In genomic region chr1:165857046-165857801, GRCh38 we compare ENCODE assay signal across 9 cellular contexts. TPM values are rescaled to one million over a fixed set of nuclear protein-coding genes. Genes with fewer than 3 reads are reported as not detected.
DNase-seq lines count a peak whose midpoint lies in the region; ATAC-seq and TF ChIP-seq lines count a peak whose summit lies in the region.
"Had no signal": no experiment of that assay in that cellular context is flagged by ENCODE, and none has a peak within 500 bp of the region (broad histone marks: within the 10 kb centered on the region; RNA-seq: fewer than 3 reads in every experiment).

No MANE protein-coding gene starts in this region.

- H2BK5ac ChIP-seq in mesendoderm (ENCODE audit: low read length) = no peak overlapping the region

- H4K5ac ChIP-seq in mesendoderm (ENCODE audit: low read length) = no peak overlapping the region

- POLR2A ChIA-PET in activated CD4-positive, alpha-beta memory T cell treated with anti-CD3 and anti-CD28 coated beads for 36 hours (lab: Charles Lee) = no interaction called here

- peaks cover 4% of the 10 kb centered on the region for H3K4me1 Mint-ChIP-seq in activated CD4-positive, alpha-beta memory T cell treated with anti-CD3 and anti-CD28 coated beads for 36 hours (ENCODE audit: low read depth)

- H2AK5ac ChIP-seq in mesendoderm (ENCODE audit: low read length) = no peak overlapping the region

- no peaks in the 10 kb centered on the region for H3K27me3 Mint-ChIP-seq in activated CD4-positive, alpha-beta memory T cell treated with anti-CD3 and anti-CD28 coated beads for 36 hours

- peaks cover 28% of the 10 kb centered on the region for H3K79me1 ChIP-seq in mesendoderm (ENCODE audit: low read length)

- H3K56ac ChIP-seq in mesendoderm (ENCODE audit: low read length) = no peak overlapping the region

- no peak overlapping the region for H3K9ac ChIP-seq in OCI-LY3 (ENCODE audit: low read length)
- H3K9ac ChIP-seq in mesendoderm (ENCODE audit: low read length) = no peak overlapping the region

- no peak overlapping the region for H2AFZ ChIP-seq in OCI-LY3 (ENCODE audit: low read depth, low read length)

- CTCF ChIA-PET in activated CD4-positive, alpha-beta memory T cell treated with anti-CD3 and anti-CD28 coated beads for 36 hours (lab: Charles Lee) = no interaction called here

- H3K9me3 ChIP-seq in OCI-LY3 (ENCODE audit: insufficient read depth, low read length) = no peaks in the 10 kb centered on the region
- H3K9me3 ChIP-seq: thoracic aorta had no signal

- DNase-seq in DMS53 (lab: John Stamatoyannopoulos, UW) (peak; percentile 58), DMS53 treated with DMSO at 0.1 percent for 48 hours (lab: John Stamatoyannopoulos, UW; ENCODE audit: unreplicated experiment) (no peak), mesendoderm (no peak), DMS153 (lab: John Stamatoyannopoulos, UW) (no peak)
- no peak for DNase-seq in activated CD4-positive, alpha-beta memory T cell treated with anti-CD3 and anti-CD28 coated beads for 36 hours

- H2BK120ac ChIP-seq in mesendoderm (ENCODE audit: low read depth, low read length) = no peak overlapping the region

- H4K20me1 ChIP-seq in OCI-LY3 (ENCODE audit: insufficient read depth, low read length) = peaks cover 44% of the 10 kb centered on the region

- H3K79me2 ChIP-seq in OCI-LY3 (ENCODE audit: low read length) (peaks cover 97% of the 10 kb centered on the region), mesendoderm (ENCODE audit: control insufficient read depth, insufficient read depth, low read length) (peaks cover 90% of the 10 kb centered on the region)

- peaks cover 49% of the 10 kb centered on the region for H3K4me1 ChIP-seq in OCI-LY3 (ENCODE audit: low read length)
- H3K4me1 ChIP-seq in mesendoderm (ENCODE audit: control insufficient read depth, low read depth, low read length) = peaks cover 14% of the 10 kb centered on the region

- peak; percentile 72 for ATAC-seq in HG02840 (IDR thresholded peaks at IDR 0.05; ENCODE audit: low FRiP score, unreplicated experiment)
- ATAC-seq in HG03039 (IDR thresholded peaks at IDR 0.05; ENCODE audit: unreplicated experiment) = no peak

- H3K36me3 Mint-ChIP-seq in activated CD4-positive, alpha-beta memory T cell treated with anti-CD3 and anti-CD28 coated beads for 36 hours = no peaks in the 10 kb centered on the region

- WGBS in mesendoderm (ENCODE audit: extremely low coverage, insufficient coverage, low lambda C conversion rate) = no CpG with 5 or more reads among the region's 8 CpGs

- H3K23ac ChIP-seq in mesendoderm (ENCODE audit: low read length) = peak overlapping the region; percentile 90

- intact Hi-C loops in activated CD4-positive, alpha-beta memory T cell treated with anti-CD3 and anti-CD28 coated beads for 36 hours (cut with micrococcal nuclease) = no loop called here

- H3K27ac ChIP-seq in OCI-LY3 (ENCODE audit: low read length) = peak overlapping the region; percentile 37
- H3K27ac ChIP-seq in mesendoderm (ENCODE audit: low read depth, low read length) = no peak overlapping the region
- H3K27ac ChIP-seq: thoracic aorta had no signal

- H3K36me3 ChIP-seq in OCI-LY3 (replicated peaks; ENCODE audit: low read depth, low read length) (peaks cover 2% of the 10 kb centered on the region), mesendoderm (ENCODE audit: control insufficient read depth, insufficient read depth, low read length) (no peaks in the 10 kb centered on the region)
- H3K36me3 ChIP-seq: thoracic aorta had no signal

- no peak overlapping the region for H4K8ac ChIP-seq in mesendoderm (ENCODE audit: low read depth, low read length)

- no peak overlapping the region for H2BK15ac ChIP-seq in mesendoderm (replicated peaks; ENCODE audit: low read depth)

- TF ChIP-seq CTCF in OCI-LY3 (IDR thresholded peaks at IDR 0.05; ENCODE audit: low read depth, low read length) = no peak

- no peaks in the 10 kb centered on the region for H3K27me3 ChIP-seq in OCI-LY3 (ENCODE audit: low read depth, low read length)
- H3K27me3 ChIP-seq in mesendoderm (ENCODE audit: insufficient read depth, low read length, poor library complexity) = no peaks in the 10 kb centered on the region

- H3K4ac ChIP-seq in mesendoderm (ENCODE audit: low read depth, low read length) = no peak overlapping the region

- H3K9me3 Mint-ChIP-seq in activated CD4-positive, alpha-beta memory T cell treated with anti-CD3 and anti-CD28 coated beads for 36 hours = no peaks in the 10 kb centered on the region

- H3K4me3 Mint-ChIP-seq in activated CD4-positive, alpha-beta memory T cell treated with anti-CD3 and anti-CD28 coated beads for 36 hours = no peak overlapping the region

- H3K18ac ChIP-seq in mesendoderm (ENCODE audit: low read length) = no peak overlapping the region

- peak overlapping the region; percentile 90 for H3K4me2 ChIP-seq in OCI-LY3 (ENCODE audit: low read length)
- no peak overlapping the region for H3K4me2 ChIP-seq in mesendoderm (ENCODE audit: low read length)

- peak overlapping the region; percentile 51 for H3K4me3 ChIP-seq in OCI-LY3 (ENCODE audit: low read length)
- no peak overlapping the region for H3K4me3 ChIP-seq in mesendoderm (ENCODE audit: low read length)
- H3K4me3 ChIP-seq: thoracic aorta had no signal

- no peak overlapping the region for H3K27ac Mint-ChIP-seq in activated CD4-positive, alpha-beta memory T cell treated with anti-CD3 and anti-CD28 coated beads for 36 hours

RNA-seq across cellular contexts. Expression of gene UCK2, which starts 29.8 kb away (rescaled TPM):
- polyA plus RNA-seq in mesendoderm (2013, experiment 1 of 2) = 110 TPM
- polyA plus RNA-seq in mesendoderm (2013, experiment 2 of 2) = 110 TPM
- total RNA-seq in activated CD4-positive, alpha-beta memory T cell treated with anti-CD3 and anti-CD28 coated beads for 36 hours = 10 to 100 TPM; 60.1 to 61.8 TPM
